In genomic region chr6:16762265-16762546, GRCh38 we compare ENCODE assay signal across 8 cellular contexts. TPM values are rescaled to one million over a fixed set of nuclear protein-coding genes. Genes with fewer than 3 reads are reported as not detected.
DNase-seq lines count a peak whose midpoint lies in the region; ATAC-seq and TF ChIP-seq lines count a peak whose summit lies in the region.

No MANE protein-coding gene starts in this region.

- intact Hi-C loops in heart right ventricle (cut with DNase I) (loop anchor here (2.0 to 10.0 kb wide), 17 partner anchors 85 to 430 kb away; no protein-coding TSS in a partner anchor), left ventricle myocardium superior (cut with micrococcal nuclease) (loop anchor here (10.0 kb wide), 1 partner anchor 427 kb away; no protein-coding TSS in a partner anchor)

- H3K27ac Mint-ChIP-seq in activated naive CD8-positive, alpha-beta T cell, result peak overlapping the region; percentile 95

- H3K4me3 ChIP-seq in heart right ventricle (peak overlapping the region; percentile 67 to 90 (median 86)), thymus (ENCODE audit: low read length) (peak overlapping the region; percentile 91)

- no peaks in the 10 kb centered on the region for H3K36me3 Mint-ChIP-seq in activated naive CD8-positive, alpha-beta T cell

- H3K4me1 Mint-ChIP-seq in activated naive CD8-positive, alpha-beta T cell (ENCODE audit: low read depth), result peaks cover 60% of the 10 kb centered on the region

- TF ChIP-seq CTCF in heart right ventricle (IDR thresholded peaks at IDR 0.05), result no peak

- H3K4me1 ChIP-seq in heart right ventricle, result peaks cover 0 to 55% (median 34%) of the 10 kb centered on the region in 9 donors
- peaks cover 3% of the 10 kb centered on the region for H3K4me1 ChIP-seq in thymus (ENCODE audit: control insufficient read depth, insufficient read depth, low read length)

- H3K27ac ChIP-seq in heart right ventricle, result peak overlapping the region; percentile 67 to 99 (median 98)
- peak overlapping the region; percentile 80 for H3K27ac ChIP-seq in layer of hippocampus (ENCODE audit: low read depth, low read length)
- peak overlapping the region; percentile 86 for H3K27ac ChIP-seq in thymus (ENCODE audit: low read depth)

- no peaks in the 10 kb centered on the region for H3K9me3 Mint-ChIP-seq in activated naive CD8-positive, alpha-beta T cell (ENCODE audit: low read depth)

- ATAC-seq in heart right ventricle, result peak in 3 of 8 donors; percentile 0 to 3 (median 2)
- no peak for ATAC-seq in left ventricle myocardium superior
- peak; percentile 3 for ATAC-seq in HG03457 (IDR thresholded peaks at IDR 0.05; ENCODE audit: unreplicated experiment)

- 0% methylated on average over 21 of the region's 21 CpGs for WGBS in heart right ventricle, 2 donors
- WGBS in thymus, result under 1% methylated on average over 21 of the region's 21 CpGs

- H3K9me3 ChIP-seq in heart right ventricle, result no peaks in the 10 kb centered on the region
- H3K9me3 ChIP-seq in thymus (ENCODE audit: control insufficient read depth), result no peaks in the 10 kb centered on the region

- H3K27me3 Mint-ChIP-seq in activated naive CD8-positive, alpha-beta T cell, result no peaks in the 10 kb centered on the region

- H3K27me3 ChIP-seq in heart right ventricle, result no peaks in the 10 kb centered on the region
- H3K27me3 ChIP-seq in layer of hippocampus (ENCODE audit: control insufficient read depth, insufficient read depth, low read length), result no peaks in the 10 kb centered on the region
- H3K27me3 ChIP-seq in thymus (ENCODE audit: control insufficient read depth, insufficient read depth), result peaks cover 2% of the 10 kb centered on the region

- no peaks in the 10 kb centered on the region for H3K36me3 ChIP-seq in heart right ventricle
- no peaks in the 10 kb centered on the region for H3K36me3 ChIP-seq in thymus (ENCODE audit: control insufficient read depth, insufficient read depth)

- H3K4me3 Mint-ChIP-seq in activated naive CD8-positive, alpha-beta T cell, result peak overlapping the region; percentile 97

- DNase-seq in heart right ventricle, result no peak
- DNase-seq in left ventricle myocardium superior, result no peak
- DNase-seq in HuH-7 (ENCODE audit: low spot score), result no peak
- no peak for DNase-seq in NCI-H345 (lab: John Stamatoyannopoulos, UW)

RNA-seq across cellular contexts. Expression of gene ATXN1, which starts 0.9 kb away (rescaled TPM):
- total RNA-seq in heart right ventricle, result 10 to 100 TPM; 26.8 to 46.5 (median 41.1) TPM
- polyA plus RNA-seq in heart right ventricle, result 1 to 10 TPM; 4.1 to 7.5 TPM
- total RNA-seq in left ventricle myocardium superior, result 45.2 TPM
- 6.8 TPM for polyA plus RNA-seq in thymus
